Comparison of ENCODE assay signal across 1 cellular context in genomic region chr14:103538291-103539055, GRCh38.
TF ChIP-seq lines count a peak whose summit lies in the region.

No MANE protein-coding gene starts in this region.

TF ChIP-seq in GM12878, 131 proteins besides CTCF, POLR2A, EP300 and RAD21 (continued from another document):
- TF ChIP-seq ELK1 (IDR thresholded peaks at IDR 0.05; ENCODE audit: low read depth, low read length) (no peak), HSF1 (IDR thresholded peaks at IDR 0.05; ENCODE audit: low read depth, low read length) (no peak), FOXM1 (IDR thresholded peaks at IDR 0.05; ENCODE audit: low read depth, low read length) (no peak), PBX3 (IDR thresholded peaks at IDR 0.05; ENCODE audit: insufficient replicate concordance, low read depth, low read length) (no peak)
TF ChIP-seq in GM12878: peak in this region for 0.
